In genomic region chr6:47242483-47243386, GRCh38 we compare ENCODE assay signal across 8 cellular contexts.
DNase-seq lines count a peak whose midpoint lies in the region; ATAC-seq and TF ChIP-seq lines count a peak whose summit lies in the region.

No MANE protein-coding gene starts in this region.

- no peak overlapping the region for H3K18ac ChIP-seq in neuronal stem cell (ENCODE audit: low read length)

- H2AK5ac ChIP-seq in neuronal stem cell (ENCODE audit: low read depth, low read length), result no peak overlapping the region

- H2BK5ac ChIP-seq in neuronal stem cell (ENCODE audit: low read length), result no peak overlapping the region

- H3K4me1 ChIP-seq in OCI-LY1 (ENCODE audit: insufficient read depth, low read length, severe bottlenecking) (peaks cover 70% of the 10 kb centered on the region), neuronal stem cell (ENCODE audit: control insufficient read depth in 2 of 2, insufficient read depth in 1 of 2, low read depth in 1 of 2, low read length in 2 of 2) (peaks cover 4 to 18% of the 10 kb centered on the region in 2 donors), suprapubic skin (peaks cover 25% of the 10 kb centered on the region)

- H3K9me2 ChIP-seq in OCI-LY1 (ENCODE audit: low read depth, low read length), result no peaks in the 10 kb centered on the region

- H3K4ac ChIP-seq in neuronal stem cell (ENCODE audit: low read length), result no peak overlapping the region

- TF ChIP-seq EP300 in suprapubic skin (IDR thresholded peaks at IDR 0.05), result no peak

- H3K27ac ChIP-seq in OCI-LY1 (ENCODE audit: low read depth, low read length, poor library complexity, severe bottlenecking) (peak overlapping the region; percentile 88), neuronal stem cell (replicated peaks; ENCODE audit: low read length) (no peak overlapping the region), suprapubic skin (peak overlapping the region; percentile 40)

- H3K36me3 ChIP-seq in OCI-LY1 (ENCODE audit: insufficient read depth, low read length) (no peaks in the 10 kb centered on the region), neuronal stem cell (replicated peaks in 1 of 2; ENCODE audit: control insufficient read depth in 2 of 2, insufficient read depth in 2 of 2, low read length in 2 of 2) (no peaks in the 10 kb centered on the region), suprapubic skin (no peaks in the 10 kb centered on the region)

- DNase-seq in Caki2 (ENCODE audit: low read depth), result peak; percentile 87
- DNase-seq in HK-2 (ENCODE audit: unreplicated experiment), result peak; percentile 84
- DNase-seq in activated T-cell treated with anti-CD3 and anti-CD28 coated beads, Interleukin-2, amount 50 U/mL, for 48 hours, result peak; percentile 30 to 55
- peak; percentile 97 for DNase-seq in fibroblast of pulmonary artery (ENCODE audit: low read depth)
- no peak for DNase-seq in neuronal stem cell (ENCODE audit: low spot score)
- peak; percentile 81 to 84 for DNase-seq in suprapubic skin (ENCODE audit: low spot score in 2 of 2)

- H3K27me3 ChIP-seq in OCI-LY1 (ENCODE audit: insufficient read depth, low read length), result no peaks in the 10 kb centered on the region
- no peaks in the 10 kb centered on the region for H3K27me3 ChIP-seq in neuronal stem cell (ENCODE audit: control insufficient read depth in 3 of 3, insufficient read depth in 3 of 3, low read depth in 1 of 3, low read length in 3 of 3)
- no peaks in the 10 kb centered on the region for H3K27me3 ChIP-seq in suprapubic skin

- no peaks in the 10 kb centered on the region for H4K20me1 ChIP-seq in OCI-LY1 (ENCODE audit: insufficient read depth, low read length)

- H3K4me3 ChIP-seq in OCI-LY1 (ENCODE audit: low read depth, low read length, poor library complexity, severe bottlenecking), result no peak overlapping the region
- no peak overlapping the region for H3K4me3 ChIP-seq in fibroblast of pulmonary artery (replicated peaks; ENCODE audit: low read depth, low read length)
- H3K4me3 ChIP-seq in neuronal stem cell (ENCODE audit: low read length in 2 of 2), result no peak overlapping the region
- no peak overlapping the region for H3K4me3 ChIP-seq in suprapubic skin

- peak overlapping the region; percentile 47 for H3K4me2 ChIP-seq in OCI-LY1 (ENCODE audit: low read length)
- H3K4me2 ChIP-seq in neuronal stem cell (ENCODE audit: insufficient read depth, low read length, poor library complexity, severe bottlenecking), result no peak overlapping the region

- peaks cover 1% of the 10 kb centered on the region for H3K79me1 ChIP-seq in neuronal stem cell (ENCODE audit: low read depth, low read length)

- ATAC-seq in GM21360 (IDR thresholded peaks at IDR 0.05; ENCODE audit: unreplicated experiment), result peak; percentile 97

- in situ Hi-C loops in Caki2 (cut with HindIII; ENCODE audit: low pct_unique_long_range_greater_than_20kb, low sequenced_read_pairs), result no loop called here

- no peak overlapping the region for H2BK120ac ChIP-seq in neuronal stem cell (ENCODE audit: low read depth, low read length)

- no peak for TF ChIP-seq CTCF in OCI-LY1 (IDR thresholded peaks at IDR 0.05; ENCODE audit: low read length)
- TF ChIP-seq CTCF in fibroblast of pulmonary artery (IDR thresholded peaks at IDR 0.05; ENCODE audit: low read length, missing control alignments), result no peak
- TF ChIP-seq CTCF in suprapubic skin (IDR thresholded peaks at IDR 0.05), result no peak

- H3K9me3 ChIP-seq in OCI-LY1 (ENCODE audit: low read length) (no peaks in the 10 kb centered on the region), neuronal stem cell (replicated peaks in 1 of 2; ENCODE audit: control insufficient read depth in 2 of 2, insufficient read depth in 1 of 2, low read depth in 1 of 2, low read length in 2 of 2) (no peaks in the 10 kb centered on the region), suprapubic skin (no peaks in the 10 kb centered on the region)

- WGBS in neuronal stem cell (ENCODE audit: extremely low coverage in 2 of 2, insufficient read length in 2 of 2, insufficient replicate concordance in 1 of 2), 2 donors, result no CpG with 5 or more reads among the region's 14 CpGs
- 45% methylated on average over 14 of the region's 14 CpGs for WGBS in suprapubic skin

- no peaks in the 10 kb centered on the region for H3K79me2 ChIP-seq in OCI-LY1 (ENCODE audit: insufficient read depth, low read length)

- no peak overlapping the region for H4K8ac ChIP-seq in neuronal stem cell (ENCODE audit: low read depth, low read length)

- H4K91ac ChIP-seq in neuronal stem cell (ENCODE audit: low read depth, low read length, poor library complexity), result no peak overlapping the region

- no peak overlapping the region for H2AFZ ChIP-seq in OCI-LY1 (ENCODE audit: low read length)
- H2AFZ ChIP-seq in neuronal stem cell (ENCODE audit: low read length), result peak overlapping the region; percentile 75

- H3K23ac ChIP-seq in neuronal stem cell (ENCODE audit: low read depth, low read length, poor library complexity), result no peak overlapping the region

- H3K9ac ChIP-seq in OCI-LY1 (ENCODE audit: low read length), result peak overlapping the region; percentile 51
- H3K9ac ChIP-seq in neuronal stem cell (ENCODE audit: low read depth, low read length, poor library complexity), result no peak overlapping the region

- no peak overlapping the region for H2BK12ac ChIP-seq in neuronal stem cell (ENCODE audit: low read length)

- no peak for TF ChIP-seq POLR2A in suprapubic skin (IDR thresholded peaks at IDR 0.05)

- no peak overlapping the region for H3K14ac ChIP-seq in neuronal stem cell (ENCODE audit: low read length)

- H3F3A ChIP-seq in OCI-LY1 (ENCODE audit: insufficient read depth, low read length), result no peaks in the 10 kb centered on the region

- H2BK15ac ChIP-seq in neuronal stem cell (ENCODE audit: low read length), result no peak overlapping the region
